ENCODE assay signal across 9 cellular contexts in the genomic region with DNA sequence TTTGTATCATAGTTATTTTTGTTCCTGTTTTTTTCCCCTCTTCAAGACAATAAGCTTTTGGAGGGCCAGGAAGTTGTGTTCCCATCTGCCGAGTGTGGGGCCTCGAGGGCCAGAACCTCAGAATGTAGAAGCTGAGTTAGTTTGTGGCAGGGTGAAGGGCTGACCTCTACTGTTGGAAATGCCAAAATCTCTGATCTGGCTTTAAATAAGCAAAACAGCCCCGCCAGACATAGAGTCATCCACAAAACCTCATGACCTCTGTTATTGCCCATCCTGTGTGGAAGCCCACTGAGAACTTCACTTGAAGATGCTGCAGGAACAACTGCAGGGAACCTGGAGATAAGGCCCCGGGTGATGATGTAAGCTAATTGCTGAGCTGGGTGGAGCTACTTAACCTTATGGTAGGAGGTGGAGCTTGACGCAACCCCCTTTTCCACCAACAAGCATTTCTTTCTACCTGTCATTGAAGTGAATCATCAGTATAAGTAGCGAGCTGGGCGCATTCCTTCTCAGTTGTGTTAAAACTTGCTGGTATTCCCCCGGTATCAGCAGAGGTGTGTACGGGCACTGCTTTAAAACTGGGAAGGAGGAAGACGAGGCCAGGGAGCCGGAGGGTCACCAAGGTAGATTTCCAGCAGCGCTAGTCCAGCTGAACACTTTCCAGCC.
A peak's percentile ranks its signal among the peaks of the same experiment; 100 is the strongest.
DNase-seq lines count a peak whose midpoint lies in the region; TF ChIP-seq lines count a peak whose summit lies in the region.
"Had no signal": no experiment of that assay in that cellular context is flagged by ENCODE, and none has a peak within 500 bp of the region (broad histone marks: within the 10 kb centered on the region; RNA-seq: fewer than 3 reads in every experiment).

No MANE protein-coding gene starts in this region.

- intact Hi-C loops in MCF 10A (cut with micrococcal nuclease) (loop anchor here (5.0 kb wide), 1 partner anchor 84 kb away; no protein-coding TSS in a partner anchor), OCI-LY7 (cut with micrococcal nuclease; ENCODE audit: unreplicated experiment) (no loop called here)

- peaks cover 11% of the 10 kb centered on the region for H3K36me3 Mint-ChIP-seq in MCF 10A (ENCODE audit: insufficient read depth, unreplicated experiment)

- peaks cover 48% of the 10 kb centered on the region for H3K4me1 Mint-ChIP-seq in MCF 10A (ENCODE audit: insufficient read depth, unreplicated experiment)
- H3K4me1 Mint-ChIP-seq: activated CD4-positive, alpha-beta T cell treated with anti-CD3 and anti-CD28 coated beads, Interleukin-2, amount 10 ng/mL, durations not matched to agents 24 days and 14 days had no signal

- no peaks in the 10 kb centered on the region for H4K20me1 ChIP-seq in OCI-LY7 (ENCODE audit: insufficient read depth, low read length)

- no peak overlapping the region for H2AFZ ChIP-seq in OCI-LY7 (ENCODE audit: low read length)

- no peaks in the 10 kb centered on the region for H3K27me3 Mint-ChIP-seq in MCF 10A (ENCODE audit: insufficient read depth, unreplicated experiment)

- H3K27ac ChIP-seq in HUES48 (ENCODE audit: low read depth, low read length) (peak overlapping the region; percentile 82), OCI-LY7 (ENCODE audit: low read depth, low read length, poor library complexity, severe bottlenecking) (no peak overlapping the region)

- CTCF ChIA-PET in MCF 10A (lab: Yijun Ruan, JAX) (interaction anchor here (0.5 to 2.8 kb wide), 12 partner anchors 11 to 600 kb away, joined by 3 to 16 read pairs (median 4); no protein-coding TSS in a partner anchor), OCI-LY7 (lab: Charles Lee; ENCODE audit: unreplicated experiment) (no interaction called here)

- H3K9me3 Mint-ChIP-seq in MCF 10A (ENCODE audit: unreplicated experiment), result no peaks in the 10 kb centered on the region
- H3K9me3 Mint-ChIP-seq: activated CD4-positive, alpha-beta T cell treated with anti-CD3 and anti-CD28 coated beads, Interleukin-2, amount 10 ng/mL, durations not matched to agents 24 days and 14 days had no signal

- H3K79me2 ChIP-seq in OCI-LY7 (ENCODE audit: insufficient read depth, low read depth, low read length), result no peaks in the 10 kb centered on the region

- H3K9me3 ChIP-seq in HUES48 (ENCODE audit: control insufficient read depth, insufficient read depth, low read length) (no peaks in the 10 kb centered on the region), OCI-LY7 (ENCODE audit: low read length) (no peaks in the 10 kb centered on the region)

- no peaks in the 10 kb centered on the region for H3K27me3 ChIP-seq in HUES48 (ENCODE audit: control insufficient read depth, insufficient read depth, low read length)

- 0 out of 2 replicates have a peak overlapping the region, but pooled peaks have one; percentile 5 for H3K9ac ChIP-seq in HUES48 (ENCODE audit: low read depth, low read length)

- H3K4me2 ChIP-seq in OCI-LY7 (ENCODE audit: low read length), result no peak overlapping the region

- H3K4me3 Mint-ChIP-seq in MCF 10A (ENCODE audit: unreplicated experiment), result peak overlapping the region; percentile 84
- H3K4me3 Mint-ChIP-seq: activated CD4-positive, alpha-beta T cell treated with anti-CD3 and anti-CD28 coated beads, Interleukin-2, amount 10 ng/mL, durations not matched to agents 24 days and 14 days had no signal

- POLR2A ChIA-PET in MCF 10A (lab: Yijun Ruan, JAX), result interaction anchor here (0.6 to 9.3 kb wide), 41 partner anchors 8 to 591 kb away, joined by 3 to 171 read pairs (median 6); partner anchors contain the start of gene NEDD4L
- POLR2A ChIA-PET in OCI-LY7 (lab: Charles Lee), result no interaction called here

- H3K27ac Mint-ChIP-seq in MCF 10A (ENCODE audit: low read depth, unreplicated experiment), result peak overlapping the region; percentile 98
- H3K27ac Mint-ChIP-seq: activated CD4-positive, alpha-beta T cell treated with anti-CD3 and anti-CD28 coated beads, Interleukin-2, amount 10 ng/mL, durations not matched to agents 24 days and 14 days had no signal

- H3K4me1 ChIP-seq in HUES48 (ENCODE audit: control insufficient read depth, insufficient read depth, low read length) (peaks cover 69% of the 10 kb centered on the region), OCI-LY7 (ENCODE audit: insufficient read depth, low read length, poor library complexity, severe bottlenecking) (no peaks in the 10 kb centered on the region)

- H3K36me3 ChIP-seq in HUES48 (ENCODE audit: control insufficient read depth, insufficient read depth, low read length) (no peaks in the 10 kb centered on the region), OCI-LY7 (ENCODE audit: insufficient read depth, low read length) (no peaks in the 10 kb centered on the region)

- TF ChIP-seq CTCF in MCF 10A (IDR thresholded peaks at IDR 0.05; ENCODE audit: unreplicated experiment) (no peak), OCI-LY7 (conservative IDR thresholded peaks at IDR 0.05; ENCODE audit: low read length) (no peak)

- H3K9me2 ChIP-seq in OCI-LY7 (ENCODE audit: insufficient read depth, low read length), result no peaks in the 10 kb centered on the region

- DNase-seq in A172 (ENCODE audit: low spot score) (peak; percentile 89), MCF 10A (ENCODE audit: unreplicated experiment) (peak; percentile 93), kidney tubule cell (ENCODE audit: low spot score) (peak; percentile 98), OCI-LY7 (ENCODE audit: low spot score) (no peak)
- DNase-seq in stimulated activated naive CD4-positive, alpha-beta T cell (lab: John Stamatoyannopoulos, UW), result no peak
- DNase-seq in activated naive CD4-positive, alpha-beta T cell (lab: John Stamatoyannopoulos, UW), result no peak
- no peak for DNase-seq in activated CD4-positive, alpha-beta T cell treated with anti-CD3 and anti-CD28 coated beads, Interleukin-2, amount 50 U/mL, for 48 hours
- DNase-seq: activated CD4-positive, alpha-beta T cell treated with anti-CD3 and anti-CD28 coated beads, Interleukin-2, amount 10 ng/mL, durations not matched to agents 24 days and 14 days had no signal

- no TSS peak for BruUV-seq in MCF 10A (replicated peaks; lab: Mats Ljungman, UMichigan)
- no TSS peak for BruUV-seq in OCI-LY7 (replicated peaks; lab: Mats Ljungman, UMichigan)

- peak overlapping the region; percentile 39 for H3K4me3 ChIP-seq in HUES48 (ENCODE audit: low read depth, low read length)
- no peak overlapping the region for H3K4me3 ChIP-seq in OCI-LY7 (ENCODE audit: low read depth, low read length, poor library complexity, severe bottlenecking)

Comparison
In these comparisons a context has a peak if more than half of its experiments do, and no peak if none do; other contexts are left out.
1. DNase-seq: peak in A172 (single experiment), MCF 10A (single experiment) and kidney tubule cell (single experiment); none in stimulated activated naive CD4-positive, alpha-beta T cell (0 of 6), OCI-LY7 (single experiment), activated naive CD4-positive, alpha-beta T cell (0 of 4) and activated CD4-positive, alpha-beta T cell treated with anti-CD3 and anti-CD28 coated beads, Interleukin-2, amount 50 U/mL, for 48 hours (0 of 2).